Comparison of ENCODE assay signal across 10 cellular contexts in the genomic region with DNA sequence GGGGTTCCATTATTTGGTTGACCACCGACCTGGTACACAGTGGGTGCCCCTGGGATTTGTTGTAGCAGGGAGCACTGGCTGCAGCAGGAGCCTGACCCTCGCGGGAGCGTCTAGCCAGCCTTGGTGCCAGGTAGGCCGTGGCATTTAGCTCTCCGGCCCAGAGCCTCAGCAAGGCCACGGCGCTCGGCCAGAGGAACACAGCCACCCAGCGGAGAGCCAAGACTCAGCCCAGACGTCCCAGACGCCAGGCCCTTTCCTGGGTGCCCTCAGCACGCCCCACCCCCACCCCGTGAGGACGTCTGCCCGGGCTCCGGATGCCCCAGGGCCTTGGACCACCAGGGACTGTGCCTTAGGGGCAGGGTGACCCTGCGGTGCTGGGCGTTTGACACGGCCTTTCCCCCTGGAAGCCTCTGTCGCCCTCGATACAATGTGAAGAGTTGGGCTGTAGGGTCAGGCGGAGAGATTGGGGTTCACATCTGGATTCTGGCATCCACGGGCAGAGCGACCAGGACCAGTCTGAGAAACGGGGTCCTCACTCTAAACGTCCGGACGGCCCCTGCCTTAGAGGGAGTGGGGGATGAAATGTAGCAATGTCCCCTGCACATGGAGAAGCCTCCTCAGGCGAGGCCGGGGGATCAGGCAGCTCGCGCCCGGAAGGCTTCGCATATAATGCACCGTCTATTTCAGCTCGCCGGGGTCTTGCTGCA.
DNase-seq lines count a peak whose midpoint lies in the region; ATAC-seq, FAIRE-seq and TF ChIP-seq lines count a peak whose summit lies in the region.
"Had no signal": no experiment of that assay in that cellular context is flagged by ENCODE, and none has a peak within 500 bp of the region (broad histone marks: within the 10 kb centered on the region; RNA-seq: fewer than 3 reads in every experiment).

No MANE protein-coding gene starts in this region.

- no peak overlapping the region for H3K27ac ChIP-seq in A549
- peak overlapping the region; percentile 97; the same call in 1 of the 2 replicates for H3K27ac ChIP-seq in PC-9
- H3K27ac ChIP-seq in heart right ventricle: peak overlapping the region in 9 of 10 donors; percentile 2 to 80 (median 56)
- no peak overlapping the region for H3K27ac ChIP-seq in osteoblast (ENCODE audit: low read depth, low read length)

- peaks cover 17% of the 10 kb centered on the region for H3K4me1 Mint-ChIP-seq in stimulated activated effector memory CD8-positive, alpha-beta T cell treated with anti-CD3 and anti-CD28 coated beads, Interleukin-12 subunit alpha, Interleukin-12 subunit beta, amount 100 ng/mL, for 72 hours
- H3K4me1 Mint-ChIP-seq: activated naive CD4-positive, alpha-beta T cell treated with anti-CD3 and anti-CD28 coated beads, Interleukin-2, amount 50 U/mL, for 24 hours had no signal

- TF ChIP-seq EP300 in A549 (IDR thresholded peaks at IDR 0.05): no peak

- 36% methylated on average over 20 of the region's 38 CpGs for WGBS in A549 (ENCODE audit: missing lambda C conversion rate)
- WGBS in heart right ventricle, 2 donors: 41 to 50% methylated on average over 35 to 38 of the region's 38 CpGs

- peaks cover 32% of the 10 kb centered on the region for H3F3A ChIP-seq in PC-9 (ENCODE audit: insufficient read depth, low read depth)

- H3K36me3 ChIP-seq in PC-9 (ENCODE audit: low read depth): no peaks in the 10 kb centered on the region
- no peaks in the 10 kb centered on the region for H3K36me3 ChIP-seq in heart right ventricle
- H3K36me3 ChIP-seq in osteoblast (ENCODE audit: insufficient read depth, low read length): no peaks in the 10 kb centered on the region

- H4K20me1 ChIP-seq in PC-9 (ENCODE audit: insufficient read depth) (no peaks in the 10 kb centered on the region), osteoblast (ENCODE audit: insufficient read depth, low read length) (no peaks in the 10 kb centered on the region)

- H3K4me1 ChIP-seq in A549: peaks cover 8% of the 10 kb centered on the region; the same call in 1 of the 3 replicates
- H3K4me1 ChIP-seq in PC-9 (replicated peaks; ENCODE audit: insufficient read depth): peaks cover 63% of the 10 kb centered on the region
- peaks cover 13 to 37% (median 32%) of the 10 kb centered on the region in 9 donors for H3K4me1 ChIP-seq in heart right ventricle
- H3K4me1 ChIP-seq in osteoblast (ENCODE audit: insufficient read depth, low read length): peaks cover 18% of the 10 kb centered on the region

- no TSS peak for BruUV-seq in PC-9 (replicated peaks; lab: Mats Ljungman, UMichigan)

- TF ChIP-seq POLR2A in A549 (IDR thresholded peaks at IDR 0.05; ENCODE audit: low read length): no peak

- intact Hi-C loops in PC-9 (cut with micrococcal nuclease; ENCODE audit: unreplicated experiment): loop anchor here (5.0 kb wide), 1 partner anchor 224 kb away; no protein-coding TSS in a partner anchor
- intact Hi-C loops in heart right ventricle (cut with DNase I): loop anchor here in 9 of 10 donors (2.0 to 10.0 kb wide), 9 partner anchors 156 to 278 kb away; partner anchors contain the start of gene ANO1 (in 3 of the 9)

- CTCF ChIA-PET in A549 (lab: Yijun Ruan, JAX) (interaction anchor here (0.5 to 8.0 kb wide), 61 partner anchors 9 to 668 kb away, joined by 3 to 127 read pairs (median 4); partner anchors contain the start of gene FADD), PC-9 (lab: Charles Lee) (interaction anchor here (0.6 kb wide), 1 partner anchor 278 kb away, joined by 3 read pairs; no protein-coding TSS in a partner anchor)

- H3K9me3 ChIP-seq in A549: peaks cover 3% of the 10 kb centered on the region; the same call in 1 of the 3 replicates
- H3K9me3 ChIP-seq in PC-9 (ENCODE audit: insufficient read depth, low read depth): no peaks in the 10 kb centered on the region
- H3K9me3 ChIP-seq in heart right ventricle: peaks cover 0 to 5% (median 0%) of the 10 kb centered on the region in 11 donors
- no peaks in the 10 kb centered on the region for H3K9me3 ChIP-seq in osteoblast (ENCODE audit: low read depth, low read length)

- H3K4me3 ChIP-seq in A549: no peak overlapping the region
- H3K4me3 ChIP-seq in PC-9: peak overlapping the region; percentile 16; the same call in 1 of the 2 replicates
- H3K4me3 ChIP-seq in heart right ventricle: peak overlapping the region in 2 of 10 donors; percentile 9 to 33
- no peak overlapping the region for H3K4me3 ChIP-seq in osteoblast (ENCODE audit: insufficient read depth, low read length)

- H3K79me2 ChIP-seq in PC-9 (ENCODE audit: low read depth) (peaks cover 7% of the 10 kb centered on the region; the same call in 1 of the 2 replicates), osteoblast (ENCODE audit: insufficient read depth, low read length) (no peaks in the 10 kb centered on the region)

- H2AFZ ChIP-seq in PC-9 (no peak overlapping the region), osteoblast (ENCODE audit: low read length) (no peak overlapping the region)

- no peaks in the 10 kb centered on the region for H3K9me2 ChIP-seq in PC-9 (ENCODE audit: insufficient read depth)

- no peaks in the 10 kb centered on the region for H3K9me3 Mint-ChIP-seq in stimulated activated effector memory CD8-positive, alpha-beta T cell treated with anti-CD3 and anti-CD28 coated beads, Interleukin-12 subunit alpha, Interleukin-12 subunit beta, amount 100 ng/mL, for 72 hours
- H3K9me3 Mint-ChIP-seq: activated naive CD4-positive, alpha-beta T cell treated with anti-CD3 and anti-CD28 coated beads, Interleukin-2, amount 50 U/mL, for 24 hours had no signal

- no peak for FAIRE-seq in A549 (lab: Jason Lieb, UNC)

- ATAC-seq in A549 (peak in 1 of 2 experiments; percentile 7; a peak in 3 of 6 replicates), heart right ventricle (peak in 5 of 8 donors; percentile 20 to 70 (median 61)), esophagus mucosa (no peak), GM19023 (IDR thresholded peaks at IDR 0.05; ENCODE audit: unreplicated experiment) (no peak), HG02840 (IDR thresholded peaks at IDR 0.05; ENCODE audit: low FRiP score, unreplicated experiment) (no peak)
- ATAC-seq in stimulated activated effector memory CD8-positive, alpha-beta T cell treated with anti-CD3 and anti-CD28 coated beads, Interleukin-12 subunit alpha, Interleukin-12 subunit beta, amount 100 ng/mL, for 72 hours: no peak

- H3K27ac Mint-ChIP-seq in stimulated activated effector memory CD8-positive, alpha-beta T cell treated with anti-CD3 and anti-CD28 coated beads, Interleukin-12 subunit alpha, Interleukin-12 subunit beta, amount 100 ng/mL, for 72 hours: no peak overlapping the region
- H3K27ac Mint-ChIP-seq: activated naive CD4-positive, alpha-beta T cell treated with anti-CD3 and anti-CD28 coated beads, Interleukin-2, amount 50 U/mL, for 24 hours had no signal

- H3K4me3 Mint-ChIP-seq in stimulated activated effector memory CD8-positive, alpha-beta T cell treated with anti-CD3 and anti-CD28 coated beads, Interleukin-12 subunit alpha, Interleukin-12 subunit beta, amount 100 ng/mL, for 72 hours: no peak overlapping the region
- H3K4me3 Mint-ChIP-seq: activated naive CD4-positive, alpha-beta T cell treated with anti-CD3 and anti-CD28 coated beads, Interleukin-2, amount 50 U/mL, for 24 hours; stimulated activated naive B cell treated with anti-CD40 and anti-IgM and Interleukin-4, amounts not matched to agents 10 μg/mL and 1 μg/mL and 100 μg/mL, for 72 hours had no signal

- TF ChIP-seq RAD21 in A549 (conservative IDR thresholded peaks at IDR 0.05 in 1 of 2, IDR thresholded peaks at IDR 0.05 in 1 of 2): no peak

- TF ChIP-seq CTCF in A549 (IDR thresholded peaks at IDR 0.05) (no peak), PC-9 (conservative IDR thresholded peaks at IDR 0.05) (no peak), heart right ventricle (IDR thresholded peaks at IDR 0.05) (no peak), osteoblast (IDR thresholded peaks at IDR 0.05; ENCODE audit: extremely low read depth, low read depth, low read length) (no peak)

- no peak for DNase-seq in A549 (ENCODE audit: low read depth in 1 of 2, low spot score in 1 of 2)
- no peak for DNase-seq in PC-9
- DNase-seq in heart right ventricle: peak in 1 of 2 donors; percentile 64
- peak; percentile 37 for DNase-seq in osteoblast (ENCODE audit: insufficient read length, low spot score, missing footprints)
- DNase-seq in stimulated activated effector memory CD8-positive, alpha-beta T cell treated with anti-CD3 and anti-CD28 coated beads, Interleukin-12 subunit alpha, Interleukin-12 subunit beta, amount 100 ng/mL, for 72 hours (ENCODE audit: low spot score in 2 of 2): no peak

- H3K4me2 ChIP-seq in A549 (peak overlapping the region; percentile 71), PC-9 (peak overlapping the region; percentile 80), osteoblast (ENCODE audit: insufficient read depth, low read length) (peak overlapping the region; percentile 58)

- H3K27me3 ChIP-seq in PC-9 (ENCODE audit: insufficient read depth, low read depth) (no peaks in the 10 kb centered on the region), heart right ventricle (peaks cover 0 to 15% (median 0%) of the 10 kb centered on the region in 7 donors), osteoblast (ENCODE audit: insufficient read depth, low read length) (peaks cover 4% of the 10 kb centered on the region)

- POLR2A ChIA-PET in A549 (lab: Yijun Ruan, JAX): interaction anchor here (0.6 to 1.0 kb wide), 2 partner anchors 16 to 273 kb away, joined by 3 to 7 read pairs; no protein-coding TSS in a partner anchor
- POLR2A ChIA-PET in PC-9 (lab: Charles Lee; ENCODE audit: unreplicated experiment): no interaction called here

- no peaks in the 10 kb centered on the region for H3K36me3 Mint-ChIP-seq in stimulated activated effector memory CD8-positive, alpha-beta T cell treated with anti-CD3 and anti-CD28 coated beads, Interleukin-12 subunit alpha, Interleukin-12 subunit beta, amount 100 ng/mL, for 72 hours
- H3K36me3 Mint-ChIP-seq: activated naive CD4-positive, alpha-beta T cell treated with anti-CD3 and anti-CD28 coated beads, Interleukin-2, amount 50 U/mL, for 24 hours; stimulated activated naive B cell treated with anti-CD40 and anti-IgM and Interleukin-4, amounts not matched to agents 10 μg/mL and 1 μg/mL and 100 μg/mL, for 72 hours had no signal

TF ChIP-seq in A549, 52 proteins besides CTCF, POLR2A, EP300 and RAD21:
- TF ChIP-seq KDM5A (IDR thresholded peaks at IDR 0.05) (no peak), CEBPB (IDR thresholded peaks at IDR 0.05) (peak; percentile 97 to 99; a peak in 1 of 4 replicates)
TF ChIP-seq in A549: peak in this region for 1.

Comparison
In these comparisons a context has a peak if more than half of its experiments do, and no peak if none do; other contexts are left out.
1. ATAC-seq: peak in heart right ventricle (5 of 8); none in esophagus mucosa (single experiment), GM19023 (single experiment), HG02840 (single experiment) and stimulated activated effector memory CD8-positive, alpha-beta T cell treated with anti-CD3 and anti-CD28 coated beads, Interleukin-12 subunit alpha, Interleukin-12 subunit beta, amount 100 ng/mL, for 72 hours (single experiment).
2. H3K27ac ChIP-seq: peak in PC-9 (single experiment) and heart right ventricle (9 of 10); none in A549 (0 of 2) and osteoblast (single experiment).
3. Peak in every context shown above with its lines, with median percentiles within 50 percentile points of each other: H3K4me2 ChIP-seq.